Comparison of ENCODE assay signal across 38 cellular contexts in genomic region chr3:15887261-15887660, GRCh38.
"Had no signal": no experiment of that assay in that cellular context is flagged by ENCODE, and none has a peak within 500 bp of the region (broad histone marks: within the 10 kb centered on the region; RNA-seq: fewer than 3 reads in every experiment).

No MANE protein-coding gene starts in this region.

- H3K27ac ChIP-seq: adrenal gland, ascending aorta, body of pancreas, brain microvascular endothelial cell, breast epithelium, cardiac muscle cell had no signal

- H3K36me3 Mint-ChIP-seq: activated naive CD4-positive, alpha-beta T cell treated with anti-CD3 and anti-CD28 coated beads, Interleukin-2, amount 10 ng/mL, durations not matched to agents 7 days and 5 days; activated naive CD8-positive, alpha-beta T cell; activated naive CD8-positive, alpha-beta T cell treated with anti-CD3 and anti-CD28 coated beads for 36 hours; brain had no signal

- H3K4me3 Mint-ChIP-seq: activated naive CD4-positive, alpha-beta T cell treated with anti-CD3 and anti-CD28 coated beads for 36 hours; activated naive CD4-positive, alpha-beta T cell treated with anti-CD3 and anti-CD28 coated beads, Interleukin-2, amount 10 ng/mL, durations not matched to agents 7 days and 5 days; activated naive CD4-positive, alpha-beta T cell treated with anti-CD3 and anti-CD28 coated beads, Interleukin-2, amount 50 U/mL, for 24 hours; activated naive CD8-positive, alpha-beta T cell; activated naive CD8-positive, alpha-beta T cell treated with anti-CD3 and anti-CD28 coated beads for 36 hours; activated naive CD8-positive, alpha-beta T cell treated with anti-CD3 and anti-CD28 coated beads, Interleukin-2, amount 10 ng/mL, durations not matched to agents 7 days and 5 days; activated naive CD8-positive, alpha-beta T cell treated with anti-CD3 and anti-CD28 coated beads, Interleukin-2, amount 50 U/mL, for 24 hours; activated T-cell treated with anti-CD3 and anti-CD28 coated beads, Interleukin-2, amount 50 U/mL, for 24 hours; activated T-cell treated with anti-CD3 and anti-CD28 coated beads, Interleukin-2, amount 50 U/mL, for 4 hours; activated T-cell treated with anti-CD3 and anti-CD28 coated beads, Interleukin-2, amount 50 U/mL, for 72 hours; activated T-helper 1 cell treated with anti-CD3 and anti-CD28 coated beads, Interleukin-12 subunit alpha, Interleukin-12 subunit beta, Interleukin-2, Interleukin-4 antibody, amounts not matched to agents 30 ng/mL and 10 ng/mL and 1 ng/mL, durations not matched to agents 14 hours and 24 hours and 36 hours; brain; central memory CD8-positive, alpha-beta T cell had no signal

- H3K4me3 ChIP-seq: adrenal gland, ascending aorta, body of pancreas, breast epithelium, cardiac muscle cell had no signal

- H3K4me1 Mint-ChIP-seq: activated naive CD4-positive, alpha-beta T cell treated with anti-CD3 and anti-CD28 coated beads, Interleukin-2, amount 10 ng/mL, durations not matched to agents 7 days and 5 days; activated naive CD4-positive, alpha-beta T cell treated with anti-CD3 and anti-CD28 coated beads, Interleukin-2, amount 50 U/mL, for 24 hours; activated naive CD8-positive, alpha-beta T cell treated with anti-CD3 and anti-CD28 coated beads for 36 hours; activated naive CD8-positive, alpha-beta T cell treated with anti-CD3 and anti-CD28 coated beads, Interleukin-2, amount 10 ng/mL, durations not matched to agents 7 days and 5 days; activated naive CD8-positive, alpha-beta T cell treated with anti-CD3 and anti-CD28 coated beads, Interleukin-2, amount 50 U/mL, for 24 hours; central memory CD8-positive, alpha-beta T cell had no signal

- H3K27me3 Mint-ChIP-seq: activated naive CD8-positive, alpha-beta T cell; activated naive CD8-positive, alpha-beta T cell treated with anti-CD3 and anti-CD28 coated beads for 36 hours; activated naive CD8-positive, alpha-beta T cell treated with anti-CD3 and anti-CD28 coated beads, Interleukin-2, amount 50 U/mL, for 24 hours; activated T-cell treated with anti-CD3 and anti-CD28 coated beads, Interleukin-2, amount 50 U/mL, for 24 hours; brain had no signal

- H3K27ac Mint-ChIP-seq: activated naive CD4-positive, alpha-beta T cell treated with anti-CD3 and anti-CD28 coated beads for 36 hours; activated naive CD4-positive, alpha-beta T cell treated with anti-CD3 and anti-CD28 coated beads, Interleukin-2, amount 10 ng/mL, durations not matched to agents 7 days and 5 days; activated naive CD4-positive, alpha-beta T cell treated with anti-CD3 and anti-CD28 coated beads, Interleukin-2, amount 50 U/mL, for 24 hours; activated naive CD4-positive, alpha-beta T cell treated with anti-CD3 and anti-CD28 coated beads, Interleukin-2, amount 50 U/mL, for 72 hours; activated naive CD8-positive, alpha-beta T cell; activated naive CD8-positive, alpha-beta T cell treated with anti-CD3 and anti-CD28 coated beads for 36 hours; activated naive CD8-positive, alpha-beta T cell treated with anti-CD3 and anti-CD28 coated beads, Interleukin-2, amount 10 ng/mL, durations not matched to agents 7 days and 5 days; activated naive CD8-positive, alpha-beta T cell treated with anti-CD3 and anti-CD28 coated beads, Interleukin-2, amount 50 U/mL, for 24 hours; activated T-cell treated with anti-CD3 and anti-CD28 coated beads, Interleukin-2, amount 50 U/mL, for 24 hours; activated T-cell treated with anti-CD3 and anti-CD28 coated beads, Interleukin-2, amount 50 U/mL, for 72 hours; activated T-helper 1 cell treated with anti-CD3 and anti-CD28 coated beads, Interleukin-12 subunit alpha, Interleukin-12 subunit beta, Interleukin-2, Interleukin-4 antibody, amounts not matched to agents 30 ng/mL and 10 ng/mL and 1 ng/mL, durations not matched to agents 14 hours and 24 hours and 36 hours; activated T-helper 2 cell treated with anti-CD3 and anti-CD28 coated beads, Interferon-gamma antibody, Interleukin-2, Interleukin-4, amounts not matched to agents 10 μg/mL and 5 μg/mL and 100 μg/mL, durations not matched to agents 14 hours and 24 hours and 36 hours; brain had no signal

- H3K9me3 ChIP-seq: adrenal gland, ascending aorta, body of pancreas, breast epithelium had no signal

- H3K36me3 ChIP-seq: adrenal gland, ascending aorta, brain microvascular endothelial cell, breast epithelium, cardiac muscle cell had no signal

- H3K9me3 Mint-ChIP-seq: activated T-helper 1 cell treated with anti-CD3 and anti-CD28 coated beads, Interleukin-12 subunit alpha, Interleukin-12 subunit beta, Interleukin-2, Interleukin-4 antibody, amounts not matched to agents 30 ng/mL and 10 ng/mL and 1 ng/mL, durations not matched to agents 14 hours and 24 hours and 36 hours; activated T-helper 2 cell treated with anti-CD3 and anti-CD28 coated beads, Interferon-gamma antibody, Interleukin-2, Interleukin-4, amounts not matched to agents 10 μg/mL and 5 μg/mL and 100 μg/mL, durations not matched to agents 14 hours and 24 hours and 36 hours had no signal

- H3K27me3 ChIP-seq: adrenal gland, ascending aorta, body of pancreas, brain microvascular endothelial cell, breast epithelium, cardiac muscle cell had no signal

- H3K4me1 ChIP-seq: adrenal gland, body of pancreas, breast epithelium had no signal

- DNase-seq: activated effector memory CD4-positive, alpha-beta T cell treated with anti-CD3 and anti-CD28 coated beads, Interleukin-2, amount 50 U/mL, for 16 hours; activated effector memory CD4-positive, alpha-beta T cell treated with Interleukin-2 at 50 U/mL for 16 hours; activated gamma-delta T cell; activated gamma-delta T cell treated with Interleukin-2 at 50 U/mL for 16 hours; activated naive CD4-positive, alpha-beta T cell; activated naive CD4-positive, alpha-beta T cell treated with anti-CD3 and anti-CD28 coated beads for 36 hours; activated naive CD4-positive, alpha-beta T cell treated with anti-CD3 and anti-CD28 coated beads, Interleukin-2, amount 10 ng/mL, durations not matched to agents 7 days and 5 days; activated naive CD4-positive, alpha-beta T cell treated with anti-CD3 and anti-CD28 coated beads, Interleukin-2, amount 50 U/mL, for 16 hours; activated naive CD4-positive, alpha-beta T cell treated with Interleukin-2 at 50 U/mL for 16 hours; activated naive CD8-positive, alpha-beta T cell treated with anti-CD3 and anti-CD28 coated beads for 36 hours; activated naive CD8-positive, alpha-beta T cell treated with anti-CD3 and anti-CD28 coated beads, Interleukin-2, amount 10 ng/mL, durations not matched to agents 7 days and 5 days; activated naive CD8-positive, alpha-beta T cell treated with anti-CD3 and anti-CD28 coated beads, Interleukin-2, amount 50 U/mL, for 24 hours; activated T-cell treated with anti-CD3 and anti-CD28 coated beads for 4 hours; activated T-cell treated with anti-CD3 and anti-CD28 coated beads, Interleukin-2, amount 50 U/mL, for 1 hour; activated T-cell treated with anti-CD3 and anti-CD28 coated beads, Interleukin-2, amount 50 U/mL, for 24 hours; activated T-cell treated with anti-CD3 and anti-CD28 coated beads, Interleukin-2, amount 50 U/mL, for 4 hours; activated T-cell treated with anti-CD3 and anti-CD28 coated beads, Interleukin-2, amount 50 U/mL, for 48 hours; activated T-cell treated with anti-CD3 and anti-CD28 coated beads, Interleukin-2, amount 50 U/mL, for 72 hours; adrenal gland; amniotic stem cell; amygdala; anterior cingulate cortex; aorta; body of pancreas; brain microvascular endothelial cell; caudate nucleus; central memory CD4-positive, alpha-beta T cell; cerebellar nuclear complex had no signal

- ATAC-seq: activated naive CD4-positive, alpha-beta T cell treated with anti-CD3 and anti-CD28 coated beads, Interleukin-2, amount 50 U/mL, for 72 hours; activated naive CD8-positive, alpha-beta T cell treated with anti-CD3 and anti-CD28 coated beads, Interleukin-2, amount 50 U/mL, for 24 hours; activated T-cell treated with anti-CD3 and anti-CD28 coated beads, Interleukin-2, amount 50 U/mL, for 4 hours; activated T-cell treated with anti-CD3 and anti-CD28 coated beads, Interleukin-2, amount 50 U/mL, for 72 hours; body of pancreas had no signal
